In genomic region chr15:85753791-85754452, GRCh38 we compare ENCODE assay signal across 17 cellular contexts. TPM values are rescaled to one million over a fixed set of nuclear protein-coding genes. Genes with fewer than 3 reads are reported as not detected.
A peak's percentile ranks its signal among the peaks of the same experiment; 100 is the strongest.
DNase-seq lines count a peak whose midpoint lies in the region; ATAC-seq, FAIRE-seq and TF ChIP-seq lines count a peak whose summit lies in the region.
"Had no signal": no experiment of that assay in that cellular context is flagged by ENCODE, and none has a peak within 500 bp of the region (broad histone marks: within the 10 kb centered on the region; RNA-seq: fewer than 3 reads in every experiment).

No MANE protein-coding gene starts in this region.

- H4K5ac ChIP-seq in H1 (ENCODE audit: insufficient read length, low read depth, low read length), result no peak overlapping the region

- H3K27me3 ChIP-seq in Peyer's patch (no peaks in the 10 kb centered on the region), H1 (replicated peaks in 1 of 4; ENCODE audit: control insufficient read depth in 3 of 4, extremely low read depth in 1 of 4, insufficient read depth in 3 of 4, low read length in 3 of 4) (no peaks in the 10 kb centered on the region), GM23248 (replicated peaks; ENCODE audit: insufficient read depth) (no peaks in the 10 kb centered on the region)
- H3K27me3 ChIP-seq in CD8-positive, alpha-beta T cell (ENCODE audit: insufficient read depth, low read length), result no peaks in the 10 kb centered on the region
- H3K27me3 ChIP-seq: tibial artery had no signal

- CTCF ChIA-PET in H1 (lab: Charles Lee; ENCODE audit: partially characterized antibody), result interaction anchor here (0.6 to 1.7 kb wide), 4 partner anchors 44 to 86 kb away, joined by 3 to 5 read pairs (median 4); no protein-coding TSS in a partner anchor
- CTCF ChIA-PET in CD8-positive, alpha-beta T cell (lab: Charles Lee), result no interaction called here

- DNase-seq in activated CD4-positive, CD25-positive, alpha-beta regulatory T cell treated with anti-CD3 and anti-CD28 coated beads, Interleukin-2, amount 50 U/mL, for 72 hours, result peak; percentile 12
- no peak for DNase-seq in activated CD4-positive, CD25-positive, alpha-beta regulatory T cell (lab: John Stamatoyannopoulos, UW)
- DNase-seq in Peyer's patch, result peak in 2 of 3 donors; percentile 28 to 30
- no peak for DNase-seq in H1 (ENCODE audit: low read depth in 1 of 2, low spot score in 2 of 2)
- peak; percentile 47 for DNase-seq in posterior vena cava (ENCODE audit: low spot score)
- no peak for DNase-seq in COR-L47 (lab: John Stamatoyannopoulos, UW)
- DNase-seq in GM23248, result no peak
- no peak for DNase-seq in CD8-positive, alpha-beta T cell
- DNase-seq: activated CD4-positive, alpha-beta memory T cell treated with anti-CD3 and anti-CD28 coated beads for 36 hours; C1 segment of cervical spinal cord; foreskin melanocyte; GOT3; NCI-H2107; NCI-H69; PC-9 had no signal

- peaks cover 2% of the 10 kb centered on the region; the same call in 1 of the 2 replicates for H3K23me2 ChIP-seq in H1 (ENCODE audit: low read depth, low read length)

- H3K36me3 Mint-ChIP-seq in CD8-positive, alpha-beta T cell, result peaks cover 11% of the 10 kb centered on the region

- H3K79me2 ChIP-seq in H1 (ENCODE audit: control insufficient read depth in 1 of 2, insufficient read depth in 2 of 2, low read length in 2 of 2), result no peaks in the 10 kb centered on the region
- H3K79me2 ChIP-seq in GM23248 (ENCODE audit: insufficient read depth), result no peaks in the 10 kb centered on the region

- H2BK12ac ChIP-seq in H1 (ENCODE audit: low read depth, low read length), result no peak overlapping the region

- in situ Hi-C loops in GM23248 (cut with MboI), result no loop called here

- peaks cover 5% of the 10 kb centered on the region; the same call in 1 of the 2 replicates for H3F3A ChIP-seq in GM23248 (ENCODE audit: insufficient read depth)

- H2AFZ ChIP-seq in H1 (ENCODE audit: low read length), result no peak overlapping the region
- H2AFZ ChIP-seq in GM23248, result no peak overlapping the region
- H2AFZ ChIP-seq: PC-9 had no signal

- H3K18ac ChIP-seq in H1 (ENCODE audit: extremely low read depth, low read length), result no peak overlapping the region

- H3K4me1 ChIP-seq in Peyer's patch (peaks cover 0 to 14% (median 0%) of the 10 kb centered on the region in 4 donors), H1 (replicated peaks in 1 of 4; ENCODE audit: control insufficient read depth in 3 of 4, insufficient read depth in 4 of 4, low read length in 3 of 4) (peaks cover 6 to 36% (median 27%) of the 10 kb centered on the region in 4 experiments), GM23248 (ENCODE audit: insufficient read depth) (peaks cover 22% of the 10 kb centered on the region)
- H3K4me1 ChIP-seq in CD8-positive, alpha-beta T cell (ENCODE audit: insufficient read depth, low read length), result peaks cover 26% of the 10 kb centered on the region

- no peak overlapping the region for H3K27ac ChIP-seq in Peyer's patch
- no peak overlapping the region for H3K27ac ChIP-seq in H1 (ENCODE audit: low read depth, low read length)
- H3K27ac ChIP-seq in GM23248, result no peak overlapping the region
- no peak overlapping the region for H3K27ac ChIP-seq in CD8-positive, alpha-beta T cell (ENCODE audit: low read depth, low read length)
- H3K27ac ChIP-seq: PC-9, tibial artery had no signal

- TF ChIP-seq RAD21 in H1 (IDR thresholded peaks at IDR 0.05 in 1 of 2, conservative IDR thresholded peaks at IDR 0.05 in 1 of 2; ENCODE audit: low read depth in 2 of 2, low read length in 2 of 2), result no peak

- H4K8ac ChIP-seq in H1 (ENCODE audit: extremely low read depth, insufficient read depth, low read length), result no peak overlapping the region

- no peak overlapping the region for H3K4me3 Mint-ChIP-seq in CD8-positive, alpha-beta T cell
- H3K4me3 Mint-ChIP-seq: activated CD4-positive, alpha-beta memory T cell treated with anti-CD3 and anti-CD28 coated beads for 36 hours had no signal

- H3K4me3 ChIP-seq in Peyer's patch, result no peak overlapping the region
- no peak overlapping the region for H3K4me3 ChIP-seq in H1 (ENCODE audit: extremely low read depth in 1 of 4, insufficient read depth in 2 of 4, low read depth in 3 of 4, low read length in 4 of 4)
- no peak overlapping the region for H3K4me3 ChIP-seq in GM23248
- no peak overlapping the region for H3K4me3 ChIP-seq in CD8-positive, alpha-beta T cell (ENCODE audit: low read depth, low read length)
- H3K4me3 ChIP-seq: PC-9, skin epidermis, tibial artery had no signal

- POLR2A ChIA-PET in H1 (lab: Charles Lee; ENCODE audit: partially characterized antibody), result no interaction called here
- POLR2A ChIA-PET in CD8-positive, alpha-beta T cell (lab: Charles Lee), result no interaction called here

- no peak for TF ChIP-seq CTCF in Peyer's patch (IDR thresholded peaks at IDR 0.05)
- TF ChIP-seq CTCF in H1 (IDR thresholded peaks at IDR 0.05; ENCODE audit: control extremely low read depth in 1 of 3, insufficient read depth in 1 of 3, low read depth in 1 of 3, low read length in 3 of 3), result no peak
- no peak for TF ChIP-seq CTCF in CD8-positive, alpha-beta T cell (IDR thresholded peaks at IDR 0.05)

- H3K4ac ChIP-seq in H1 (replicated peaks; ENCODE audit: insufficient read length, low read depth, low read length), result no peak overlapping the region

- WGBS in H1 (ENCODE audit: extremely low coverage in 1 of 2, insufficient coverage in 1 of 2, insufficient read length in 1 of 2, insufficient replicate concordance in 2 of 2, low coverage in 1 of 2, low lambda C conversion rate in 2 of 2, missing lambda C conversion rate in 1 of 2), 2 experiments, result 96% methylated on average over 9 of the region's 10 CpGs; no CpG with 5 or more reads in 1 of the 2 experiments
- 92 to 95% methylated on average over 10 of the region's 10 CpGs for WGBS in GM23248 (ENCODE audit: low coverage in 1 of 2, low lambda C conversion rate in 2 of 2, missing lambda C conversion rate in 2 of 2), 2 experiments

- H3K9ac ChIP-seq in H1 (replicated peaks in 1 of 4; ENCODE audit: extremely low read depth in 1 of 4, low read depth in 3 of 4, low read length in 3 of 4) (no peak overlapping the region), GM23248 (no peak overlapping the region)

- no peak overlapping the region for H4K91ac ChIP-seq in H1 (replicated peaks; ENCODE audit: insufficient read length, low read length)

- H3K4me2 ChIP-seq in H1 (ENCODE audit: insufficient read depth in 1 of 2, low read depth in 2 of 2, low read length in 2 of 2) (no peak overlapping the region), GM23248 (ENCODE audit: unreplicated experiment) (no peak overlapping the region)
- H3K4me2 ChIP-seq: PC-9 had no signal

- H3K56ac ChIP-seq in H1 (replicated peaks; ENCODE audit: insufficient read length, low read depth, low read length), result no peak overlapping the region

- H3K14ac ChIP-seq in H1 (ENCODE audit: insufficient read length), result no peak overlapping the region

- TF ChIP-seq POLR2A in Peyer's patch (IDR thresholded peaks at IDR 0.05) (no peak), H1 (IDR thresholded peaks at IDR 0.05; ENCODE audit: control extremely low read depth in 1 of 2, low read depth in 2 of 2, low read length in 2 of 2) (no peak)

- peaks cover 5% of the 10 kb centered on the region for H3K79me1 ChIP-seq in H1 (ENCODE audit: low read depth, low read length)

- FAIRE-seq in H1 (lab: Jason Lieb, UNC), result no peak

- no peak for TF ChIP-seq EP300 in H1 (IDR thresholded peaks at IDR 0.05; ENCODE audit: borderline replicate concordance in 1 of 2, low read depth in 2 of 2, low read length in 2 of 2)

- H4K20me1 ChIP-seq in H1 (replicated peaks in 1 of 2; ENCODE audit: control insufficient read depth in 1 of 2, insufficient read depth in 2 of 2, low read length in 2 of 2) (peaks cover 0 to 7% of the 10 kb centered on the region in 2 experiments), GM23248 (ENCODE audit: insufficient read depth) (no peaks in the 10 kb centered on the region)

- peak overlapping the region; percentile 71; the same call in 1 of the 2 replicates for H2BK5ac ChIP-seq in H1 (ENCODE audit: low read depth, low read length)

- H3K36me3 ChIP-seq in Peyer's patch, result peaks cover 0 to 17% (median 0%) of the 10 kb centered on the region in 3 donors
- peaks cover 0 to 7% (median 1%) of the 10 kb centered on the region in 4 experiments; a peak in 3 of 8 replicates for H3K36me3 ChIP-seq in H1 (ENCODE audit: control insufficient read depth in 2 of 4, insufficient read depth in 4 of 4, low read length in 3 of 4)
- no peaks in the 10 kb centered on the region for H3K36me3 ChIP-seq in GM23248 (ENCODE audit: low read depth)
- H3K36me3 ChIP-seq in CD8-positive, alpha-beta T cell (ENCODE audit: insufficient read depth, low read length), result no peaks in the 10 kb centered on the region

- no peaks in the 10 kb centered on the region for H3K9me3 Mint-ChIP-seq in CD8-positive, alpha-beta T cell
- H3K9me3 Mint-ChIP-seq: activated CD4-positive, alpha-beta memory T cell treated with anti-CD3 and anti-CD28 coated beads for 36 hours had no signal

- H2BK120ac ChIP-seq in H1 (replicated peaks; ENCODE audit: low read depth, low read length), result no peak overlapping the region

- H3K23ac ChIP-seq in H1 (ENCODE audit: insufficient read length), result no peak overlapping the region

- H2BK15ac ChIP-seq in H1 (ENCODE audit: low read length), result no peak overlapping the region

- H2BK20ac ChIP-seq in H1 (ENCODE audit: low read length), result no peak overlapping the region

- H3K27ac Mint-ChIP-seq in CD8-positive, alpha-beta T cell, result no peak overlapping the region
- H3K27ac Mint-ChIP-seq: activated CD4-positive, alpha-beta memory T cell treated with anti-CD3 and anti-CD28 coated beads for 36 hours had no signal

- H2AK5ac ChIP-seq in H1 (ENCODE audit: low read depth, low read length), result no peak overlapping the region

- ATAC-seq in CD8-positive, alpha-beta T cell, result no peak

- no peaks in the 10 kb centered on the region for H3K27me3 Mint-ChIP-seq in CD8-positive, alpha-beta T cell (ENCODE audit: low read depth)
- H3K27me3 Mint-ChIP-seq: activated CD4-positive, alpha-beta memory T cell treated with anti-CD3 and anti-CD28 coated beads for 36 hours had no signal

- no peaks in the 10 kb centered on the region for H3K9me2 ChIP-seq in GM23248 (ENCODE audit: insufficient read depth)

- H3K9me3 ChIP-seq in Peyer's patch, result no peaks in the 10 kb centered on the region
- H3K9me3 ChIP-seq in H1 (ENCODE audit: insufficient read depth in 2 of 2, low read depth in 1 of 2, low read length in 1 of 2), result no peaks in the 10 kb centered on the region
- no peaks in the 10 kb centered on the region for H3K9me3 ChIP-seq in GM23248 (ENCODE audit: low read depth)
- H3K9me3 ChIP-seq in CD8-positive, alpha-beta T cell (ENCODE audit: low read length), result no peaks in the 10 kb centered on the region
- H3K9me3 ChIP-seq: tibial artery had no signal

- peaks cover 37% of the 10 kb centered on the region for H3K4me1 Mint-ChIP-seq in CD8-positive, alpha-beta T cell (ENCODE audit: low read depth)

- intact Hi-C loops in posterior vena cava (cut with DNase I), result loop anchor here in 1 of 2 donors (5.0 kb wide), 1 partner anchor 38 kb away; the partner anchor contains the start of gene KLHL25
- intact Hi-C loops in CD8-positive, alpha-beta T cell (cut with DNase I, micrococcal nuclease), result loop anchor here (5.0 kb wide), 2 partner anchors 33 to 38 kb away; partner anchors contain the start of gene KLHL25 (in 1 of the 2)

RNA-seq across cellular contexts. Expression of gene KLHL25, which starts 40.8 kb away (rescaled TPM):
- total RNA-seq in Peyer's patch, result 10 to 100 TPM in 3 of 4 donors, 1 to 10 TPM in 1; 9.9 to 23.6 (median 17.2) TPM
- total RNA-seq in H1 (2021; fragmentation: NEBNext Ultra II Directional; extraction: Animal tissue kit (Norgen Biotek cat#: 25700)), result 16.5 and 17.1 TPM in 2 replicates
- polyA plus RNA-seq in H1 (2011; rRNA removed), result 22.0 and 28.6 TPM in 2 replicates
- 19.5 TPM for polyA plus RNA-seq in H1 (2011; cell fraction: cytosol; rRNA removed)
- 35.3 TPM for polyA plus RNA-seq in H1 (2011; cell fraction: nucleus; rRNA removed)
- polyA plus RNA-seq in H1 (2012, experiment 1 of 2), result 10.2 to 16.3 TPM (median 14.4 TPM) in 4 replicates
- 13.3 TPM for polyA plus RNA-seq in H1 (2012, experiment 2 of 2)
- 7.5 TPM for polyA plus RNA-seq in H1 (2013, experiment 1 of 2)
- polyA plus RNA-seq in H1 (2013, experiment 2 of 2), result 6.3 TPM
- 17.1 and 19.3 TPM in 2 replicates for polyA minus RNA-seq in H1 (2011; rRNA and poly(A)+ RNA removed)
- polyA minus RNA-seq in H1 (2011; cell fraction: cytosol; rRNA and poly(A)+ RNA removed), result 14.2 TPM
- polyA minus RNA-seq in H1 (2011; cell fraction: nucleus; rRNA and poly(A)+ RNA removed), result 28.4 TPM
- total RNA-seq in posterior vena cava, result 10 to 100 TPM; 10.0 to 10.3 TPM
- 2.5 and 7.1 TPM in 2 replicates for total RNA-seq in GM23248 (2014; rRNA removed; shearing (Covaris generic))
- polyA plus RNA-seq in GM23248 (2016; fragmentation: Nextera tagmentation; extraction: Ambion mirVana), result 0.95 and 2.0 TPM in 2 replicates
- total RNA-seq in CD8-positive, alpha-beta T cell, result 1 to 10 TPM; 4.3 to 4.9 TPM

Comparison
In these comparisons a context has a peak if more than half of its experiments do, and no peak if none do; other contexts are left out.
1. DNase-seq: peak in activated CD4-positive, CD25-positive, alpha-beta regulatory T cell treated with anti-CD3 and anti-CD28 coated beads, Interleukin-2, amount 50 U/mL, for 72 hours (single experiment), Peyer's patch (2 of 3) and posterior vena cava (single experiment); none in activated CD4-positive, CD25-positive, alpha-beta regulatory T cell (0 of 4), H1 (0 of 2), COR-L47 (single experiment), GM23248 (single experiment) and CD8-positive, alpha-beta T cell (0 of 7).